12 cellular contexts compared by ENCODE assay signal in the genomic region with DNA sequence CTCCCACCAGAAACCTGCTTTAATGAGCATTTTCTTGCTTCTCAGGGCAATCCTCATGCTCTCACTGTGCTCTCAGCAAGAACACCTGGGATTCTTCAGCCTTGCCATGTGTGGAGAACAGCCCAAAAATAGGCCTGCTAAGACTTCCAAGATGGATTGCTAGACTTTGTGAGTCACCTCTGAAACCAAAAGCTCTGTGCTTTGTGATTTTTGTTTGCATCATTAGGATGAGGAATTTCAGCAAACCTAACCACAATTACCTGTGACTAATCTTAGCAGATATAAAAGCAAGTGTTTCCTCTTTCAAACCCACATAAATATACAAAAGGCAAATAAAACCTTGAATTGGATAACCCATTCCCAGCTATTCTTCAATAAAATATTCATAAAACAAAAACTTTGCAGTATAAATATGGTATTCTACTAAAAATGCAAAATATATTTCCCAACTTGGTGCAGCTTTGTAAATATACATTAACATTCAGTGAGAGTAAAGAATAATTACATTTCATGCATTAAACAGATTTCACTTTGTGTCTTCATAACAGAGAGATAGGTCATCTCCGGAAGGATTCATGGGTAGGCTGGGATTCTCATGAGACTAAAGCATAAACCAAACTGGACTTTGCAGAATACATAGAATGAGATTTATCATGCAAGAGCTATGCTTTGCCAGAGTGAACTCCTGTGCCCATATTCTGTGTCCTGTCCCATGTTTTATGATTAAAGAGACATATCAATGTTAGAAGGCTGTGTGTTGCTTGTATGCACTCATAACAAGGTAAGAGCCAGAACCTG. TPM values are rescaled to one million over a fixed set of nuclear protein-coding genes. Genes with fewer than 3 reads are reported as not detected.
A peak's percentile ranks its signal among the peaks of the same experiment; 100 is the strongest.
DNase-seq lines count a peak whose midpoint lies in the region; ATAC-seq and TF ChIP-seq lines count a peak whose summit lies in the region.
"Had no signal": no experiment of that assay in that cellular context is flagged by ENCODE, and none has a peak within 500 bp of the region (broad histone marks: within the 10 kb centered on the region; RNA-seq: fewer than 3 reads in every experiment).

No MANE protein-coding gene starts in this region.

- H3K27ac ChIP-seq in caudate nucleus (ENCODE audit: low read depth, low read length), result peak overlapping the region; percentile 4
- H3K27ac ChIP-seq in trophoblast cell (ENCODE audit: low read depth, low read length), result peak overlapping the region; percentile 58
- no peak overlapping the region for H3K27ac ChIP-seq in thyroid gland
- H3K27ac ChIP-seq in sigmoid colon, result peak overlapping the region in 1 of 4 donors; percentile 31
- H3K27ac ChIP-seq: body of pancreas had no signal

- H3K9ac ChIP-seq in trophoblast cell (ENCODE audit: low read length), result no peak overlapping the region

- H3K4me2 ChIP-seq in trophoblast cell (ENCODE audit: low read length), result no peak overlapping the region

- H4K91ac ChIP-seq in trophoblast cell (ENCODE audit: low read depth, low read length), result no peak overlapping the region

- H3K36me3 ChIP-seq in trophoblast cell (ENCODE audit: control insufficient read depth in 1 of 2, insufficient read depth in 2 of 2, low read length in 2 of 2) (no peaks in the 10 kb centered on the region), thyroid gland (no peaks in the 10 kb centered on the region), sigmoid colon (no peaks in the 10 kb centered on the region)

- H3K4me3 Mint-ChIP-seq in activated CD8-positive, alpha-beta memory T cell treated with anti-CD3 and anti-CD28 coated beads, Interleukin-2, amount 10 ng/mL, durations not matched to agents 7 days and 5 days, result no peak overlapping the region

- H3K9me3 ChIP-seq in trophoblast cell (ENCODE audit: insufficient read depth, low read depth, low read length) (no peaks in the 10 kb centered on the region), thyroid gland (no peaks in the 10 kb centered on the region), sigmoid colon (no peaks in the 10 kb centered on the region)
- H3K9me3 ChIP-seq: body of pancreas had no signal

- H4K8ac ChIP-seq in trophoblast cell (ENCODE audit: low read depth, low read length), result no peak overlapping the region

- H3K4me3 ChIP-seq in trophoblast cell (ENCODE audit: low read depth, low read length), result no peak overlapping the region
- H3K4me3 ChIP-seq in thyroid gland (replicated peaks in 1 of 3), result no peak overlapping the region
- no peak overlapping the region for H3K4me3 ChIP-seq in sigmoid colon
- H3K4me3 ChIP-seq: body of pancreas had no signal

- no peak overlapping the region for H3K14ac ChIP-seq in trophoblast cell (ENCODE audit: low read length)

- H2AK5ac ChIP-seq in trophoblast cell (ENCODE audit: low read length), result no peak overlapping the region

- H3K27me3 Mint-ChIP-seq in activated CD8-positive, alpha-beta memory T cell treated with anti-CD3 and anti-CD28 coated beads, Interleukin-2, amount 10 ng/mL, durations not matched to agents 7 days and 5 days, result no peaks in the 10 kb centered on the region

- peaks cover 3 to 4% of the 10 kb centered on the region in 2 experiments for H3K4me1 ChIP-seq in trophoblast cell (ENCODE audit: control insufficient read depth in 1 of 2, insufficient read depth in 2 of 2, low read length in 2 of 2)
- H3K4me1 ChIP-seq in thyroid gland, result peaks cover 0 to 3% of the 10 kb centered on the region in 2 donors
- no peaks in the 10 kb centered on the region for H3K4me1 ChIP-seq in sigmoid colon
- H3K4me1 ChIP-seq: body of pancreas had no signal

- no peak overlapping the region for H3K4ac ChIP-seq in trophoblast cell (ENCODE audit: low read depth, low read length)

- DNase-seq in M059J (ENCODE audit: low read depth), result peak; percentile 98
- DNase-seq in caudate nucleus (lab: John Stamatoyannopoulos, UW), result peak in 6 of 61 donors; percentile 7 to 45 (median 24)
- DNase-seq in trophoblast cell, result peak; percentile 7 to 59
- DNase-seq in thyroid gland, result no peak
- DNase-seq in sigmoid colon, result no peak
- DNase-seq in NCI-H2107 (lab: John Stamatoyannopoulos, UW), result no peak
- DNase-seq in activated CD8-positive, alpha-beta memory T cell treated with anti-CD3 and anti-CD28 coated beads, Interleukin-2, amount 10 ng/mL, durations not matched to agents 7 days and 5 days, result no peak
- DNase-seq: activated CD4-positive, alpha-beta T cell treated with anti-CD3 and anti-CD28 coated beads for 1 hour; body of pancreas; NCI-H748 treated with DMSO at 0.1 percent for 48 hours; stimulated activated CD8-positive, alpha-beta memory T cell treated with anti-CD3 and anti-CD28 coated beads, Interleukin-4, amount 100 ng/mL, for 48 hours had no signal

- TF ChIP-seq CTCF in thyroid gland (IDR thresholded peaks at IDR 0.05) (no peak), sigmoid colon (IDR thresholded peaks at IDR 0.05) (no peak)

- TF ChIP-seq POLR2A in thyroid gland (IDR thresholded peaks at IDR 0.05), result no peak
- no peak for TF ChIP-seq POLR2A in sigmoid colon (IDR thresholded peaks at IDR 0.05)

- no peak overlapping the region for H2AFZ ChIP-seq in trophoblast cell (ENCODE audit: insufficient read depth, low read length, poor library complexity)

- WGBS in trophoblast cell (ENCODE audit: extremely low coverage, insufficient coverage, insufficient read length), result no CpG with 5 or more reads among the region's 1 CpG
- 91 to 96% methylated on average over 1 of the region's 1 CpG for WGBS in thyroid gland, 2 donors
- 89 to 97% methylated on average over 1 of the region's 1 CpG for WGBS in sigmoid colon, 2 donors

- no peak overlapping the region for H3K18ac ChIP-seq in trophoblast cell (ENCODE audit: low read length)

- CTCF ChIA-PET in activated CD8-positive, alpha-beta memory T cell treated with anti-CD3 and anti-CD28 coated beads, Interleukin-2, amount 10 ng/mL, durations not matched to agents 7 days and 5 days (lab: Charles Lee), result no interaction called here

- H2BK12ac ChIP-seq in trophoblast cell (ENCODE audit: low read length), result peak overlapping the region; percentile 4

- TF ChIP-seq EP300 in sigmoid colon (IDR thresholded peaks at IDR 0.05), result no peak

- no peak overlapping the region for H4K12ac ChIP-seq in trophoblast cell (ENCODE audit: low read depth, low read length)

- H2BK5ac ChIP-seq in trophoblast cell (ENCODE audit: low read depth, low read length, poor library complexity), result no peak overlapping the region

- ATAC-seq in GM18519 (IDR thresholded peaks at IDR 0.05; ENCODE audit: low FRiP score, unreplicated experiment), result peak; percentile 56
- ATAC-seq in activated CD8-positive, alpha-beta memory T cell treated with anti-CD3 and anti-CD28 coated beads, Interleukin-2, amount 10 ng/mL, durations not matched to agents 7 days and 5 days, result no peak
- ATAC-seq: body of pancreas had no signal

- intact Hi-C loops in thyroid gland (cut with DNase I) (no loop called here), sigmoid colon (cut with DNase I) (no loop called here)

- H3K27me3 ChIP-seq in trophoblast cell (ENCODE audit: insufficient read depth, low read length) (no peaks in the 10 kb centered on the region), thyroid gland (no peaks in the 10 kb centered on the region), sigmoid colon (no peaks in the 10 kb centered on the region)
- H3K27me3 ChIP-seq: body of pancreas had no signal

- no peaks in the 10 kb centered on the region for H3K9me3 Mint-ChIP-seq in activated CD8-positive, alpha-beta memory T cell treated with anti-CD3 and anti-CD28 coated beads, Interleukin-2, amount 10 ng/mL, durations not matched to agents 7 days and 5 days (ENCODE audit: low read depth)

- no peaks in the 10 kb centered on the region for H3K79me2 ChIP-seq in trophoblast cell (ENCODE audit: control insufficient read depth, insufficient read depth, low read length, poor library complexity)

- no peaks in the 10 kb centered on the region for H3K4me1 Mint-ChIP-seq in activated CD8-positive, alpha-beta memory T cell treated with anti-CD3 and anti-CD28 coated beads, Interleukin-2, amount 10 ng/mL, durations not matched to agents 7 days and 5 days

- no peaks in the 10 kb centered on the region for H3K36me3 Mint-ChIP-seq in activated CD8-positive, alpha-beta memory T cell treated with anti-CD3 and anti-CD28 coated beads, Interleukin-2, amount 10 ng/mL, durations not matched to agents 7 days and 5 days

- H2BK120ac ChIP-seq in trophoblast cell (ENCODE audit: insufficient read depth, low read length, poor library complexity), result no peak overlapping the region

- H3K23ac ChIP-seq in trophoblast cell (ENCODE audit: low read length), result no peak overlapping the region

- no peaks in the 10 kb centered on the region for H3K79me1 ChIP-seq in trophoblast cell (ENCODE audit: low read length)

- H3K27ac Mint-ChIP-seq in activated CD8-positive, alpha-beta memory T cell treated with anti-CD3 and anti-CD28 coated beads, Interleukin-2, amount 10 ng/mL, durations not matched to agents 7 days and 5 days, result no peak overlapping the region

RNA-seq across cellular contexts. Expression of a gene that starts 33.5 kb away (rescaled TPM):
- total RNA-seq in M059J (2014; rRNA removed; shearing (Covaris generic)), result 31.6 and 46.8 TPM in 2 replicates
- polyA plus RNA-seq in trophoblast cell (2013), result 36.8 and 40.2 TPM in 2 replicates
- 10 to 100 TPM; 28.0 to 39.2 (median 32.6) TPM for total RNA-seq in thyroid gland
- total RNA-seq in sigmoid colon, result 10 to 100 TPM in 1 of 4 donors, 1 to 10 TPM in 3; 6.1 to 10.8 (median 6.4) TPM
- 1 to 10 TPM in 2 of 3 donors, under 1 TPM in 1; 0.92 to 7.3 (median 1.8) TPM for polyA plus RNA-seq in sigmoid colon
- not detected for total RNA-seq in activated CD8-positive, alpha-beta memory T cell treated with anti-CD3 and anti-CD28 coated beads, Interleukin-2, amount 10 ng/mL, durations not matched to agents 7 days and 5 days

Comparison
In these comparisons a context has a peak if more than half of its experiments do, and no peak if none do; other contexts are left out.
1. DNase-seq: peak in M059J (single experiment) and trophoblast cell (2 of 2); none in thyroid gland (0 of 2), sigmoid colon (single experiment), NCI-H2107 (single experiment) and activated CD8-positive, alpha-beta memory T cell treated with anti-CD3 and anti-CD28 coated beads, Interleukin-2, amount 10 ng/mL, durations not matched to agents 7 days and 5 days (single experiment).
2. H3K27ac ChIP-seq: peak in caudate nucleus (single experiment) and trophoblast cell (single experiment); none in thyroid gland (0 of 3).
3. RNA of a gene that starts 33.5 kb away (total RNA-seq): 31.6 to 46.8 TPM in M059J, 28.0 to 39.2 TPM in thyroid gland and 6.1 to 10.8 TPM in sigmoid colon; not detected in activated CD8-positive, alpha-beta memory T cell treated with anti-CD3 and anti-CD28 coated beads, Interleukin-2, amount 10 ng/mL, durations not matched to agents 7 days and 5 days; every median in the first group is over 4 times any median in the second.